In the genomic region with DNA sequence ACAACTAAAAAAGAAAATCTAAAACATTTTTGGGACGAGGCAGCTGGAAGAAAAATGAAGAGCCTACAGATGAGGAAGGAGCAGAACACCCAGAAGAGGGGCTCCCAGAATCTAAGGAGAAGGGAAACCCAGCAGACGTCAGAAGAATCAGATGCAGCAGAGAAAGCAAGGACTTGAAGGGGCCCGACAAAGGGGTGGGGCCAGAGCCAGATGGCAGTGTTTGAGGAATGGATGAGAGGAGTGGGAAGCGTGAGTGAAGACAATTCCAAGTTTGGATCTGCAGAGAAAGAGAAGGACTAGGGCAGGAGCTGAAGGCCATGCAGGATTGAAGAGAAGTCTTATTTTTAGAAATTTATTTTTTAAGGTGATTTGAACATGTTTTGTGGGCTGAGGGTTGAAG, we compare ENCODE assay signal across 20 cellular contexts.
"Had no signal": no experiment of that assay in that cellular context is flagged by ENCODE, and none has a peak within 500 bp of the region (broad histone marks: within the 10 kb centered on the region; RNA-seq: fewer than 3 reads in every experiment).

No MANE protein-coding gene starts in this region.

- H3K4me3 ChIP-seq: heart right ventricle, prostate gland, right lobe of liver, spleen, stomach, thoracic aorta, transverse colon had no signal

- DNase-seq: effector CD4-positive, alpha-beta T cell; foreskin melanocyte; heart right ventricle; hypothalamus; mammary epithelial cell; natural killer cell; right lobe of liver; spleen; stimulated activated CD4-positive, alpha-beta T cell treated with anti-CD3 and anti-CD28 coated beads, Interleukin-15, amount 100 ng/mL, for 24 hours; stimulated activated CD4-positive, alpha-beta T cell treated with anti-CD3 and anti-CD28 coated beads, Interleukin-1b, Interleukin-23, amount 100 ng/mL, for 48 hours; stimulated activated CD4-positive, alpha-beta T cell treated with anti-CD3 and anti-CD28 coated beads, Interleukin-4, amount 100 ng/mL, for 24 hours; stimulated activated naive CD4-positive, alpha-beta T cell; stomach; substantia nigra; transverse colon had no signal

- H3K4me1 Mint-ChIP-seq: natural killer cell had no signal

- H3K27me3 ChIP-seq: heart right ventricle, right lobe of liver, spleen, stomach, transverse colon had no signal

- H3K36me3 ChIP-seq: prostate gland, right lobe of liver had no signal

- H3K36me3 Mint-ChIP-seq: natural killer cell had no signal

- H3K27ac ChIP-seq: heart right ventricle, parathyroid adenoma, prostate gland, right lobe of liver, spleen, stomach, thoracic aorta, transverse colon had no signal

- H3K9me3 ChIP-seq: heart right ventricle, prostate gland, right lobe of liver, spleen, stomach, thoracic aorta, transverse colon had no signal

- H3K9me3 Mint-ChIP-seq: dendritic cell treated with granulocyte-macrophage colony-stimulating factor and Interleukin-4, amounts not matched to agents 40 ng/mL and 50 ng/mL, for 4 days; mesothelial cell of epicardium; natural killer cell had no signal

- H3K27ac Mint-ChIP-seq: dendritic cell treated with granulocyte-macrophage colony-stimulating factor and Interleukin-4, amounts not matched to agents 40 ng/mL and 50 ng/mL, for 4 days; mesothelial cell of epicardium; natural killer cell had no signal

- H3K4me3 Mint-ChIP-seq: dendritic cell treated with granulocyte-macrophage colony-stimulating factor and Interleukin-4, amounts not matched to agents 40 ng/mL and 50 ng/mL, for 4 days; mesothelial cell of epicardium; natural killer cell had no signal
